1 cellular context compared by ENCODE assay signal in genomic region chr20:62411479-62412193, GRCh38.
TF ChIP-seq lines count a peak whose summit lies in the region.

No MANE protein-coding gene starts in this region.

TF ChIP-seq in HepG2, 621 proteins besides CTCF, POLR2A, EP300 and RAD21 (continued from another document and continues in another):
- TF ChIP-seq, protein P1, sequence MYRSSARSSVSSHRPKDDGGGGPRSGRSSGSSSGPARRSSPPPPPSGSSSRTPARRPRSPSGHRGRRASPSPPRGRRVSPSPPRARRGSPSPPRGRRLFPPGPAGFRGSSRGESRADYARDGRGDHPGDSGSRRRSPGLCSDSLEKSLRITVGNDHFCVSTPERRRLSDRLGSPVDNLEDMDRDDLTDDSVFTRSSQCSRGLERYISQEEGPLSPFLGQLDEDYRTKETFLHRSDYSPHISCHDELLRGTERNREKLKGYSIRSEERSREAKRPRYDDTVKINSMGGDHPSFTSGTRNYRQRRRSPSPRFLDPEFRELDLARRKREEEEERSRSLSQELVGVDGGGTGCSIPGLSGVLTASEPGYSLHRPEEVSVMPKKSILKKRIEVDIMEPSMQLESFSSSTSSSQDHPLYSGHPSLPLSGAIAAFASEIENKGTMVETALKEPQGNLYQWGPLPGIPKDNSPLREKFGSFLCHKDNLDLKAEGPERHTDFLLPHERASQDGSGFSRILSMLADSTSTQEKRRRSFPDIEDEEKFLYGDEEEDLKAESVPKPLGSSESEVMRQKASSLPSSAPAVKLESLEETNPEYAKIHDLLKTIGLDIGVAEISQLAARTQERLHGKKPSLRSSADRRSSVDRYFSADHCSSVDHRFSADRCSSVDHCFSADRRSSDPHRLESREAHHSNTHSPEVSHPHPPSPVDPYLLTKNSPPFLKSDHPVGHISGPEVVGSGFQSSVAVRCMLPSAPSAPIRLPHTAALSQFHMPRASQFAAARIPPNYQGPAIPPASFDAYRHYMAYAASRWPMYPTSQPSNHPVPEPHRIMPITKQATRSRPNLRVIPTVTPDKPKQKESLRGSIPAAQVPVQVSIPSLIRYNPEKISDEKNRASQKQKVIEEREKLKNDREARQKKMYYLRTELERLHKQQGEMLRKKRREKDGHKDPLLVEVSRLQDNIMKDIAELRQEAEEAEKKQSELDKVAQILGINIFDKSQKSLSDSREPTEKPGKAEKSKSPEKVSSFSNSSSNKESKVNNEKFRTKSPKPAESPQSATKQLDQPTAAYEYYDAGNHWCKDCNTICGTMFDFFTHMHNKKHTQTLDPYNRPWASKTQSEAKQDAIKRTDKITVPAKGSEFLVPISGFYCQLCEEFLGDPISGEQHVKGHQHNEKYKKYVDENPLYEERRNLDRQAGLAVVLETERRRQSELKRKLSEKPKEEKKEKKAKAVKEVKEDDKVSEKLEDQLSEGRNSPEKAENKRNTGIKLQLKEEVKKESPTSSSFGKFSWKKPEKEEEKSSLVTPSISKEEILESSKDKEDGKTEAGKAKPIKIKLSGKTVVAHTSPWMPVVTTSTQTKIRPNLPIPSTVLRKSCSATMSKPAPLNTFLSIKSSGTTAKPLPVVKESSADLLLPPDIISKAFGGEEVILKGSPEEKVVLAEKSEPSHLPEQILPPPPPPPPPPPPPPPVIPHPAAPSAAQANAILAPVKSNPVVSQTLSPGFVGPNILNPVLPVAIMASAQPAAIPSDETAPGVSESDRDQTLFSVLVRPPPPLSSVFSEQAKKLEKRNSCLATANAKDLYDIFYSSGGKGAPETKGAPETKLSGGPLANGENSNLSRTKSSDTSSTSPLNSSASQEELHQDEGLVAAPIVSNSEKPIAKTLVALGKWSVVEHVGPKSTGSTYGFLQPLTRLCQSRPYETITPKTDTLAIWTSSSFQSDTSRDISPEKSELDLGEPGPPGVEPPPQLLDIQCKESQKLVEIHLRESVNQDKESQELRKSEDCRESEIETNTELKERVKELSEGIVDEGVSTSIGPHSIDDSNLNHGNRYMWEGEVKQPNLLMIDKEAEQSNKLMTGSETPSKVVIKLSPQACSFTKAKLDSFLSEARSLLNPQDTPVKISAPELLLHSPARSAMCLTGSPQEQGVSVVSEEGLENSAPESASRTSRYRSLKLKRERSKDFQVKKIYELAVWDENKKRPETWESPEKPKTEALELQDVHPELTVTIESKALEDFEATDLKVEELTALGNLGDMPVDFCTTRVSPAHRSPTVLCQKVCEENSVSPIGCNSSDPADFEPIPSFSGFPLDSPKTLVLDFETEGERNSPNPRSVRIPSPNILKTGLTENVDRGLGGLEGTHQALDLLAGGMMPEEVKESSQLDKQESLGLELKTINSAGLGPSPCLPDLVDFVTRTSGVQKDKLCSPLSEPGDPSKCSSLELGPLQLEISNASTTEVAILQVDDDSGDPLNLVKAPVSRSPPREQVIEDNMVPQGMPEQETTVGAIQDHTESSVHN (CRISPR knock-in tag; IDR thresholded peaks at IDR 0.05) = no peak
- TF ChIP-seq, protein P2, sequence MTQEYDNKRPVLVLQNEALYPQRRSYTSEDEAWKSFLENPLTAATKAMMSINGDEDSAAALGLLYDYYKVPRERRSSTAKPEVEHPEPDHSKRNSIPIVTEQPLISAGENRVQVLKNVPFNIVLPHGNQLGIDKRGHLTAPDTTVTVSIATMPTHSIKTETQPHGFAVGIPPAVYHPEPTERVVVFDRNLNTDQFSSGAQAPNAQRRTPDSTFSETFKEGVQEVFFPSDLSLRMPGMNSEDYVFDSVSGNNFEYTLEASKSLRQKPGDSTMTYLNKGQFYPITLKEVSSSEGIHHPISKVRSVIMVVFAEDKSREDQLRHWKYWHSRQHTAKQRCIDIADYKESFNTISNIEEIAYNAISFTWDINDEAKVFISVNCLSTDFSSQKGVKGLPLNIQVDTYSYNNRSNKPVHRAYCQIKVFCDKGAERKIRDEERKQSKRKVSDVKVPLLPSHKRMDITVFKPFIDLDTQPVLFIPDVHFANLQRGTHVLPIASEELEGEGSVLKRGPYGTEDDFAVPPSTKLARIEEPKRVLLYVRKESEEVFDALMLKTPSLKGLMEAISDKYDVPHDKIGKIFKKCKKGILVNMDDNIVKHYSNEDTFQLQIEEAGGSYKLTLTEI (CRISPR knock-in tag; conservative IDR thresholded peaks at IDR 0.05) = no peak
- TF ChIP-seq, protein P3, sequence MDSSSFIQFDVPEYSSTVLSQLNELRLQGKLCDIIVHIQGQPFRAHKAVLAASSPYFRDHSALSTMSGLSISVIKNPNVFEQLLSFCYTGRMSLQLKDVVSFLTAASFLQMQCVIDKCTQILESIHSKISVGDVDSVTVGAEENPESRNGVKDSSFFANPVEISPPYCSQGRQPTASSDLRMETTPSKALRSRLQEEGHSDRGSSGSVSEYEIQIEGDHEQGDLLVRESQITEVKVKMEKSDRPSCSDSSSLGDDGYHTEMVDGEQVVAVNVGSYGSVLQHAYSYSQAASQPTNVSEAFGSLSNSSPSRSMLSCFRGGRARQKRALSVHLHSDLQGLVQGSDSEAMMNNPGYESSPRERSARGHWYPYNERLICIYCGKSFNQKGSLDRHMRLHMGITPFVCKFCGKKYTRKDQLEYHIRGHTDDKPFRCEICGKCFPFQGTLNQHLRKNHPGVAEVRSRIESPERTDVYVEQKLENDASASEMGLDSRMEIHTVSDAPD (CRISPR knock-in tag; IDR thresholded peaks at IDR 0.05) = peak; percentile 94
- TF ChIP-seq KDM3A (CRISPR knock-in tag; IDR thresholded peaks at IDR 0.05; ENCODE audit: low read depth) = peak; percentile 69
- TF ChIP-seq BRCA1 (CRISPR knock-in tag; IDR thresholded peaks at IDR 0.05) = no peak
- TF ChIP-seq ZSCAN12 (CRISPR knock-in tag; IDR thresholded peaks at IDR 0.05) = 0 out of 2 replicates have a peak, but pooled peaks have one; percentile 27
- TF ChIP-seq ZNF556 (CRISPR knock-in tag; IDR thresholded peaks at IDR 0.05; ENCODE audit: borderline replicate concordance) = 0 out of 2 replicates have a peak, but pooled peaks have one; percentile 38
- TF ChIP-seq PHF8 (CRISPR knock-in tag; IDR thresholded peaks at IDR 0.05) = peak; percentile 65; the same call in 1 of the 2 replicates
- TF ChIP-seq, protein P4, sequence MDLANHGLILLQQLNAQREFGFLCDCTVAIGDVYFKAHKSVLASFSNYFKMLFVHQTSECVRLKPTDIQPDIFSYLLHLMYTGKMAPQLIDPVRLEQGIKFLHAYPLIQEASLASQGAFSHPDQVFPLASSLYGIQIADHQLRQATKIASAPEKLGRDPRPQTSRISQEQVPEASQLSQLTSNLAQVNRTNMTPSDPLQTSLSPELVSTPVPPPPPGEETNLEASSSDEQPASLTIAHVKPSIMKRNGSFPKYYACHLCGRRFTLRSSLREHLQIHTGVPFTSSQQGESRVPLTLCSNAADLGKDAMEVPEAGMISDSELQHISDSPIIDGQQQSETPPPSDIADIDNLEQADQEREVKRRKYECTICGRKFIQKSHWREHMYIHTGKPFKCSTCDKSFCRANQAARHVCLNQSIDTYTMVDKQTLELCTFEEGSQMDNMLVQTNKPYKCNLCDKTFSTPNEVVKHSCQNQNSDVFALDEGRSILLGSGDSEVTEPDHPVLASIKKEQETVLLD (CRISPR knock-in tag; IDR thresholded peaks at IDR 0.05; ENCODE audit: low read depth) = no peak; the same call in 1 of the 2 replicates
- TF ChIP-seq TSC22D2 (CRISPR knock-in tag; IDR thresholded peaks at IDR 0.05; ENCODE audit: borderline replicate concordance) = peak; percentile 44; the same call in 1 of the 2 replicates
- TF ChIP-seq ZNF580 (CRISPR knock-in tag; IDR thresholded peaks at IDR 0.05; ENCODE audit: borderline replicate concordance, low read depth) = peak; percentile 43; the same call in 1 of the 2 replicates
- TF ChIP-seq ARNTL (CRISPR knock-in tag; IDR thresholded peaks at IDR 0.05) = 0 out of 2 replicates have a peak, but pooled peaks have one; percentile 39
- 0 out of 2 replicates have a peak, but pooled peaks have one; percentile 21 for TF ChIP-seq CBX5 (CRISPR knock-in tag; IDR thresholded peaks at IDR 0.05; ENCODE audit: borderline replicate concordance)
- TF ChIP-seq ZSCAN25 (CRISPR knock-in tag; IDR thresholded peaks at IDR 0.05) = peak; percentile 18; the same call in 1 of the 2 replicates
- 0 out of 2 replicates have a peak, but pooled peaks have one; percentile 10 for TF ChIP-seq ZFP82 (CRISPR knock-in tag; IDR thresholded peaks at IDR 0.05; ENCODE audit: borderline replicate concordance)
- TF ChIP-seq POLR2G (IDR thresholded peaks at IDR 0.05; ENCODE audit: low read depth, low read length) = peak; percentile 42; the same call in 1 of the 2 replicates
- no peak for TF ChIP-seq PCBP2 (optimal IDR thresholded peaks at IDR 0.05; ENCODE audit: low read depth, low read length, poor library complexity, severe bottlenecking)
- no peak for TF ChIP-seq FOXA1 (IDR thresholded peaks at IDR 0.05)
- TF ChIP-seq FOXA1 (CRISPR knock-in tag; IDR thresholded peaks at IDR 0.05) = peak; percentile 51
- peak; percentile 18; the same call in 1 of the 2 replicates for TF ChIP-seq EEA1 (CRISPR knock-in tag; IDR thresholded peaks at IDR 0.05; ENCODE audit: borderline replicate concordance)
- peak; percentile 62; the same call in 1 of the 2 replicates for TF ChIP-seq MEIS1 (CRISPR knock-in tag; IDR thresholded peaks at IDR 0.05; ENCODE audit: borderline replicate concordance)
- TF ChIP-seq GPN1 (CRISPR knock-in tag; IDR thresholded peaks at IDR 0.05; ENCODE audit: borderline replicate concordance) = no peak
- TF ChIP-seq JDP2 (CRISPR knock-in tag; IDR thresholded peaks at IDR 0.05; ENCODE audit: borderline replicate concordance) = no peak
- no peak for TF ChIP-seq ZNF775 (CRISPR knock-in tag; IDR thresholded peaks at IDR 0.05; ENCODE audit: borderline replicate concordance)
- peak; percentile 80 for TF ChIP-seq HOXA3 (CRISPR knock-in tag; IDR thresholded peaks at IDR 0.05)
- TF ChIP-seq SIX1 (CRISPR knock-in tag; IDR thresholded peaks at IDR 0.05; ENCODE audit: borderline replicate concordance) = no peak
- no peak for TF ChIP-seq ZFAT (CRISPR knock-in tag; conservative IDR thresholded peaks at IDR 0.05)
- TF ChIP-seq, protein P5, sequence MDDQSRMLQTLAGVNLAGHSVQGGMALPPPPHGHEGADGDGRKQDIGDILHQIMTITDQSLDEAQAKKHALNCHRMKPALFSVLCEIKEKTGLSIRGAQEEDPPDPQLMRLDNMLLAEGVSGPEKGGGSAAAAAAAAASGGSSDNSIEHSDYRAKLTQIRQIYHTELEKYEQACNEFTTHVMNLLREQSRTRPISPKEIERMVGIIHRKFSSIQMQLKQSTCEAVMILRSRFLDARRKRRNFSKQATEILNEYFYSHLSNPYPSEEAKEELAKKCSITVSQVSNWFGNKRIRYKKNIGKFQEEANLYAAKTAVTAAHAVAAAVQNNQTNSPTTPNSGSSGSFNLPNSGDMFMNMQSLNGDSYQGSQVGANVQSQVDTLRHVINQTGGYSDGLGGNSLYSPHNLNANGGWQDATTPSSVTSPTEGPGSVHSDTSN (CRISPR knock-in tag; IDR thresholded peaks at IDR 0.05; ENCODE audit: borderline replicate concordance) = peak; percentile 63; the same call in 1 of the 2 replicates
- peak; percentile 69; the same call in 1 of the 2 replicates for TF ChIP-seq ZNF614 (CRISPR knock-in tag; IDR thresholded peaks at IDR 0.05; ENCODE audit: borderline replicate concordance)
- TF ChIP-seq HNRNPK (IDR thresholded peaks at IDR 0.05; ENCODE audit: low read depth, low read length, poor library complexity, severe bottlenecking) = no peak
- TF ChIP-seq PCBP1 (IDR thresholded peaks at IDR 0.05; ENCODE audit: borderline replicate concordance, low read depth, low read length) = 0 out of 2 replicates have a peak, but pooled peaks have one; percentile 11
- TF ChIP-seq NR2F6 (IDR thresholded peaks at IDR 0.05) = peak; percentile 15; the same call in 1 of the 2 replicates
- TF ChIP-seq NR2F6 (CRISPR knock-in tag; IDR thresholded peaks at IDR 0.05) = peak; percentile 77
- no peak for TF ChIP-seq ZNF275 (CRISPR knock-in tag; IDR thresholded peaks at IDR 0.05; ENCODE audit: borderline replicate concordance)
- TF ChIP-seq, protein P6, sequence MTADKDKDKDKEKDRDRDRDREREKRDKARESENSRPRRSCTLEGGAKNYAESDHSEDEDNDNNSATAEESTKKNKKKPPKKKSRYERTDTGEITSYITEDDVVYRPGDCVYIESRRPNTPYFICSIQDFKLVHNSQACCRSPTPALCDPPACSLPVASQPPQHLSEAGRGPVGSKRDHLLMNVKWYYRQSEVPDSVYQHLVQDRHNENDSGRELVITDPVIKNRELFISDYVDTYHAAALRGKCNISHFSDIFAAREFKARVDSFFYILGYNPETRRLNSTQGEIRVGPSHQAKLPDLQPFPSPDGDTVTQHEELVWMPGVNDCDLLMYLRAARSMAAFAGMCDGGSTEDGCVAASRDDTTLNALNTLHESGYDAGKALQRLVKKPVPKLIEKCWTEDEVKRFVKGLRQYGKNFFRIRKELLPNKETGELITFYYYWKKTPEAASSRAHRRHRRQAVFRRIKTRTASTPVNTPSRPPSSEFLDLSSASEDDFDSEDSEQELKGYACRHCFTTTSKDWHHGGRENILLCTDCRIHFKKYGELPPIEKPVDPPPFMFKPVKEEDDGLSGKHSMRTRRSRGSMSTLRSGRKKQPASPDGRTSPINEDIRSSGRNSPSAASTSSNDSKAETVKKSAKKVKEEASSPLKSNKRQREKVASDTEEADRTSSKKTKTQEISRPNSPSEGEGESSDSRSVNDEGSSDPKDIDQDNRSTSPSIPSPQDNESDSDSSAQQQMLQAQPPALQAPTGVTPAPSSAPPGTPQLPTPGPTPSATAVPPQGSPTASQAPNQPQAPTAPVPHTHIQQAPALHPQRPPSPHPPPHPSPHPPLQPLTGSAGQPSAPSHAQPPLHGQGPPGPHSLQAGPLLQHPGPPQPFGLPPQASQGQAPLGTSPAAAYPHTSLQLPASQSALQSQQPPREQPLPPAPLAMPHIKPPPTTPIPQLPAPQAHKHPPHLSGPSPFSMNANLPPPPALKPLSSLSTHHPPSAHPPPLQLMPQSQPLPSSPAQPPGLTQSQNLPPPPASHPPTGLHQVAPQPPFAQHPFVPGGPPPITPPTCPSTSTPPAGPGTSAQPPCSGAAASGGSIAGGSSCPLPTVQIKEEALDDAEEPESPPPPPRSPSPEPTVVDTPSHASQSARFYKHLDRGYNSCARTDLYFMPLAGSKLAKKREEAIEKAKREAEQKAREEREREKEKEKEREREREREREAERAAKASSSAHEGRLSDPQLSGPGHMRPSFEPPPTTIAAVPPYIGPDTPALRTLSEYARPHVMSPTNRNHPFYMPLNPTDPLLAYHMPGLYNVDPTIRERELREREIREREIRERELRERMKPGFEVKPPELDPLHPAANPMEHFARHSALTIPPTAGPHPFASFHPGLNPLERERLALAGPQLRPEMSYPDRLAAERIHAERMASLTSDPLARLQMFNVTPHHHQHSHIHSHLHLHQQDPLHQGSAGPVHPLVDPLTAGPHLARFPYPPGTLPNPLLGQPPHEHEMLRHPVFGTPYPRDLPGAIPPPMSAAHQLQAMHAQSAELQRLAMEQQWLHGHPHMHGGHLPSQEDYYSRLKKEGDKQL (CRISPR knock-in tag; IDR thresholded peaks at IDR 0.05; ENCODE audit: low read depth) = no peak
- no peak for TF ChIP-seq MAZ (IDR thresholded peaks at IDR 0.05; ENCODE audit: borderline replicate concordance, low read depth, low read length)
- TF ChIP-seq MAZ (CRISPR knock-in tag; IDR thresholded peaks at IDR 0.05; ENCODE audit: low read depth) = peak; percentile 69
- TF ChIP-seq PRMT3 (CRISPR knock-in tag; IDR thresholded peaks at IDR 0.05; ENCODE audit: borderline replicate concordance, low read depth) = no peak
